Comparison of ENCODE assay signal across 9 cellular contexts in genomic region chr14:77965919-77966435, GRCh38.
DNase-seq lines count a peak whose midpoint lies in the region; ATAC-seq and TF ChIP-seq lines count a peak whose summit lies in the region.
"Had no signal": no experiment of that assay in that cellular context is flagged by ENCODE, and none has a peak within 500 bp of the region (broad histone marks: within the 10 kb centered on the region; RNA-seq: fewer than 3 reads in every experiment).

No MANE protein-coding gene starts in this region.

- DNase-seq in SIG-M5 treated with dmso at 0.1 percent for 504 hours (lab: John Stamatoyannopoulos, UW; ENCODE audit: unreplicated experiment), result peak; percentile 42
- DNase-seq in SIG-M5 (lab: John Stamatoyannopoulos, UW), result no peak
- DNase-seq in GM23338 (ENCODE audit: low spot score), result peak; percentile 77
- DNase-seq in NCI-H1092 treated with DMSO at 0.1 percent for 48 hours (lab: John Stamatoyannopoulos, UW), result peak; percentile 58
- DNase-seq in adrenal gland, result peak; percentile 27 to 81 (median 38)
- peak; percentile 54 for DNase-seq in stomach
- no peak for DNase-seq in posterior vena cava (ENCODE audit: low spot score)

- H4K20me1 ChIP-seq in GM23338 (replicated peaks; ENCODE audit: insufficient read depth), result no peaks in the 10 kb centered on the region

- no peak for TF ChIP-seq EP300 in stomach (IDR thresholded peaks at IDR 0.05)

- no peaks in the 10 kb centered on the region for H3K79me2 ChIP-seq in GM23338 (replicated peaks; ENCODE audit: insufficient read depth)

- H3K4me2 ChIP-seq in GM23338, result peak overlapping the region; percentile 74

- H3K9me3 ChIP-seq in adrenal gland (replicated peaks in 1 of 3) (no peaks in the 10 kb centered on the region), iPS-20b (ENCODE audit: insufficient read depth, low read depth, low read length) (no peaks in the 10 kb centered on the region), stomach (no peaks in the 10 kb centered on the region)

- H3K36me3 Mint-ChIP-seq in GM23338 (ENCODE audit: low read depth), result no peaks in the 10 kb centered on the region

- intact Hi-C loops in adrenal gland (cut with DNase I), result no loop called here
- intact Hi-C loops in stomach (cut with DNase I; ENCODE audit: low total_unique reads), result no loop called here
- intact Hi-C loops in posterior vena cava (cut with DNase I), result no loop called here

- TF ChIP-seq POLR2A in adrenal gland (IDR thresholded peaks at IDR 0.05) (no peak), stomach (IDR thresholded peaks at IDR 0.05) (no peak)

- peak overlapping the region; percentile 69 for H3K4me3 Mint-ChIP-seq in GM23338

- H3K4me1 ChIP-seq in GM23338 (ENCODE audit: insufficient read depth), result no peaks in the 10 kb centered on the region
- H3K4me1 ChIP-seq in adrenal gland (replicated peaks in 1 of 2), result peaks cover 0 to 4% of the 10 kb centered on the region in 2 donors
- H3K4me1 ChIP-seq in iPS-20b (ENCODE audit: insufficient read depth, low read length), result no peaks in the 10 kb centered on the region
- peaks cover 0 to 13% (median 8%) of the 10 kb centered on the region in 4 donors for H3K4me1 ChIP-seq in stomach

- peak overlapping the region; percentile 77 for H2AFZ ChIP-seq in GM23338

- no peak overlapping the region for H3K27ac Mint-ChIP-seq in GM23338

- peaks cover 3% of the 10 kb centered on the region; the same call in 2 of the 3 replicates for H3K4me1 Mint-ChIP-seq in GM23338

- TF ChIP-seq CTCF in GM23338 (conservative IDR thresholded peaks at IDR 0.05; ENCODE audit: low read depth in 2 of 2), result no peak
- TF ChIP-seq CTCF in adrenal gland (IDR thresholded peaks at IDR 0.05), result peak in 1 of 6 experiments; percentile 4
- no peak for TF ChIP-seq CTCF in stomach (IDR thresholded peaks at IDR 0.05)

- H3K27me3 ChIP-seq in GM23338 (ENCODE audit: insufficient read depth), result peaks cover 18% of the 10 kb centered on the region; the same call in 1 of the 2 replicates
- no peaks in the 10 kb centered on the region for H3K27me3 ChIP-seq in adrenal gland
- H3K27me3 ChIP-seq in iPS-20b (ENCODE audit: insufficient read depth, low read length), result peaks cover 29% of the 10 kb centered on the region
- peaks cover 0 to 24% (median 16%) of the 10 kb centered on the region in 3 donors for H3K27me3 ChIP-seq in stomach

- no peak overlapping the region for H3K27ac ChIP-seq in GM23338 (ENCODE audit: low read depth)
- peak overlapping the region in 1 of 5 donors; percentile 30 for H3K27ac ChIP-seq in adrenal gland
- H3K27ac ChIP-seq in iPS-20b (ENCODE audit: low read length), result no peak overlapping the region
- peak overlapping the region in 1 of 5 donors; percentile 49 for H3K27ac ChIP-seq in stomach
- H3K27ac ChIP-seq: C4-2B had no signal

- peaks cover 9% of the 10 kb centered on the region for H3K27me3 Mint-ChIP-seq in GM23338 (ENCODE audit: insufficient read depth, low read depth, poor library complexity)

- ATAC-seq in GM23338, result peak; percentile 95

- H3K9ac ChIP-seq in iPS-20b (ENCODE audit: low read depth, low read length), result peak overlapping the region; percentile 59; the same call in 1 of the 2 replicates

- H3K4me3 ChIP-seq in GM23338 (peak overlapping the region; percentile 58), adrenal gland (peak overlapping the region in 1 of 4 donors; percentile 46), iPS-20b (ENCODE audit: low read length) (peak overlapping the region; percentile 69), stomach (peak overlapping the region; percentile 30 to 43 (median 40))

- H3K9me2 ChIP-seq in GM23338 (ENCODE audit: insufficient read depth), result no peaks in the 10 kb centered on the region; the same call in 1 of the 2 replicates

- no peaks in the 10 kb centered on the region for H3K36me3 ChIP-seq in GM23338 (ENCODE audit: insufficient read depth)
- H3K36me3 ChIP-seq in adrenal gland (replicated peaks in 1 of 2), result no peaks in the 10 kb centered on the region
- H3K36me3 ChIP-seq in iPS-20b (ENCODE audit: insufficient read depth, low read depth, low read length), result no peaks in the 10 kb centered on the region
- no peaks in the 10 kb centered on the region for H3K36me3 ChIP-seq in stomach

- no peaks in the 10 kb centered on the region for H3F3A ChIP-seq in GM23338 (replicated peaks; ENCODE audit: low read depth)

- WGBS in adrenal gland, 4 donors, result 2 to 3% (median 3%) methylated on average over 6 to 35 of the region's 35 CpGs
- WGBS in stomach, 5 donors, result 2 to 6% (median 4%) methylated on average over 25 to 35 of the region's 35 CpGs

- H3K9me3 Mint-ChIP-seq in GM23338, result no peaks in the 10 kb centered on the region

TF ChIP-seq in GM23338, 12 proteins besides CTCF, POLR2A, EP300 and RAD21 (continues in another document):
- TF ChIP-seq POLR2AphosphoS5 (IDR thresholded peaks at IDR 0.05; ENCODE audit: low read depth), result no peak
- no peak for TF ChIP-seq CREB1 (CRISPR knock-in tag; IDR thresholded peaks at IDR 0.05; ENCODE audit: low read depth)
- no peak for TF ChIP-seq EZH2 (IDR thresholded peaks at IDR 0.05; ENCODE audit: low read depth, unreplicated experiment)
- no peak for TF ChIP-seq JUNB (IDR thresholded peaks at IDR 0.05; ENCODE audit: unreplicated experiment)
- no peak for TF ChIP-seq REST (IDR thresholded peaks at IDR 0.05; ENCODE audit: unreplicated experiment)
- TF ChIP-seq ZNF331 (CRISPR knock-in tag; IDR thresholded peaks at IDR 0.05; ENCODE audit: low read depth), result no peak
- TF ChIP-seq NANOG (IDR thresholded peaks at IDR 0.05; ENCODE audit: borderline replicate concordance), result no peak
- TF ChIP-seq STAT1 (IDR thresholded peaks at IDR 0.05; ENCODE audit: unreplicated experiment), result no peak
- TF ChIP-seq ZNF114 (CRISPR knock-in tag; IDR thresholded peaks at IDR 0.05), result no peak

Comparison
In these comparisons a context has a peak if more than half of its experiments do, and no peak if none do; other contexts are left out.
1. DNase-seq: peak in SIG-M5 treated with dmso at 0.1 percent for 504 hours (single experiment), GM23338 (single experiment), NCI-H1092 treated with DMSO at 0.1 percent for 48 hours (single experiment), adrenal gland (7 of 7) and stomach (single experiment); none in SIG-M5 (single experiment) and posterior vena cava (single experiment).